ENCODE assay signal across 35 cellular contexts in the genomic region with DNA sequence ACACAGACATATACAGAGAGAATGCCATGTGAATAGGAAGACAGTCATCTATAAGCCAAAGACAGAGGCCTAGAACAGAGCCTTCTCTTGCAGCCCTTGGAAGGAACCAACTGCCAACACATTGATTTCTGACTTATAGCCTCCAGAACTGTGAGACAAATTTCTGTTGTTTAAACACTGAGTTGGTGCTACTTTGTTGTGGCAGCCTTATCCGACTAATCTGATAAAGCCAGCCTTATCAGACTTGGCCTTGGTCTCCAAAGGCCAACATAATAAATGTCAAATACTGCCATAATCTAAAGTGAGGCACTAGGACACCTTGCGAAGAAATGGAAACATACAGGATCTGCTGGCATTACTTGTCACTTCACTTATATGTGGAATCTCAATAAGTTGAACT.
"Had no signal": no experiment of that assay in that cellular context is flagged by ENCODE, and none has a peak within 500 bp of the region (broad histone marks: within the 10 kb centered on the region; RNA-seq: fewer than 3 reads in every experiment).

No MANE protein-coding gene starts in this region.

- H3K27ac ChIP-seq: adrenal gland, cardiac muscle cell, WERI-Rb-1 had no signal

- H3K36me3 ChIP-seq: adrenal gland, cardiac muscle cell, WERI-Rb-1 had no signal

- H3K27me3 ChIP-seq: adrenal gland, cardiac muscle cell had no signal

- H3K4me3 ChIP-seq: adrenal gland, cardiac muscle cell had no signal

- ATAC-seq: activated CD4-positive, alpha-beta T cell treated with anti-CD3 and anti-CD28 coated beads for 36 hours; activated CD4-positive, CD25-positive, alpha-beta regulatory T cell treated with anti-CD3 and anti-CD28 coated beads, Interleukin-2, amount 50 U/mL, for 24 hours; activated CD8-positive, alpha-beta memory T cell treated with anti-CD3 and anti-CD28 coated beads, Interleukin-2, amount 10 ng/mL, durations not matched to agents 7 days and 5 days; activated CD8-positive, alpha-beta T cell treated with anti-CD3 and anti-CD28 coated beads, Interleukin-2, amount 10 ng/mL, durations not matched to agents 7 days and 5 days; activated naive CD4-positive, alpha-beta T cell treated with anti-CD3 and anti-CD28 coated beads, Interleukin-2, amount 50 U/mL, for 72 hours; activated T-cell treated with anti-CD3 and anti-CD28 coated beads, Interleukin-2, amount 50 U/mL, for 72 hours; activated T-helper 17 cell treated with anti-CD3 and anti-CD28 coated beads, Interleukin-2, amount 50 U/mL, for 72 hours; WTC11 had no signal

- DNase-seq: activated CD4-positive, alpha-beta memory T cell treated with anti-CD3 and anti-CD28 coated beads, Interleukin-2, amount 10 ng/mL, durations not matched to agents 7 days and 5 days; activated CD4-positive, alpha-beta T cell treated with anti-CD3 and anti-CD28 coated beads for 1 hour; activated CD4-positive, alpha-beta T cell treated with anti-CD3 and anti-CD28 coated beads for 36 hours; activated CD4-positive, alpha-beta T cell treated with anti-CD3 and anti-CD28 coated beads for 48 hours; activated CD4-positive, alpha-beta T cell treated with anti-CD3 and anti-CD28 coated beads, Interleukin-2, amount 10 ng/mL, durations not matched to agents 7 days and 5 days; activated CD4-positive, alpha-beta T cell treated with anti-CD3 and anti-CD28 coated beads, Interleukin-2, amount 50 U/mL, for 48 hours; activated CD4-positive, CD25-positive, alpha-beta regulatory T cell; activated CD8-positive, alpha-beta memory T cell treated with anti-CD3 and anti-CD28 coated beads for 24 hours; activated CD8-positive, alpha-beta memory T cell treated with anti-CD3 and anti-CD28 coated beads, Interleukin-2, amount 10 ng/mL, durations not matched to agents 7 days and 5 days; activated CD8-positive, alpha-beta memory T cell treated with anti-CD3 and anti-CD28 coated beads, Interleukin-2, amount 50 U/mL, for 48 hours; activated CD8-positive, alpha-beta T cell treated with anti-CD3 and anti-CD28 coated beads, Interleukin-2, amount 10 ng/mL, durations not matched to agents 7 days and 5 days; activated effector memory CD4-positive, alpha-beta T cell treated with anti-CD3 and anti-CD28 coated beads, Interleukin-2, amount 50 U/mL, for 16 hours; activated gamma-delta T cell treated with Interleukin-2 at 50 U/mL for 16 hours; activated naive CD4-positive, alpha-beta T cell; activated naive CD4-positive, alpha-beta T cell treated with anti-CD3 and anti-CD28 coated beads for 36 hours; activated naive CD4-positive, alpha-beta T cell treated with anti-CD3 and anti-CD28 coated beads, Interleukin-2, amount 50 U/mL, for 16 hours; activated naive CD8-positive, alpha-beta T cell treated with anti-CD3 and anti-CD28 coated beads for 36 hours; activated T-cell treated with anti-CD3 and anti-CD28 coated beads, Interleukin-2, amount 50 U/mL, for 24 hours; activated T-cell treated with anti-CD3 and anti-CD28 coated beads, Interleukin-2, amount 50 U/mL, for 72 hours; amniotic stem cell; aorta; caudate nucleus; cerebellar nuclear complex; T-helper 1 cell; T-helper 2 cell; T-helper 9 cell; WERI-Rb-1 had no signal

- H3K4me1 ChIP-seq: adrenal gland had no signal

- FAIRE-seq: bronchial epithelial cell, TTC549 had no signal
